2 cellular contexts compared by ENCODE assay signal in genomic region chr2:196143641-196144236, GRCh38.
TF ChIP-seq lines count a peak whose summit lies in the region.

No MANE protein-coding gene starts in this region.

TF ChIP-seq in SK-N-SH treated with all-trans-retinoic acid at 6 μM for 48 hours, 23 proteins besides CTCF, POLR2A, EP300 and RAD21 (continued from another document):
- TF ChIP-seq ZNF565 (CRISPR knock-in tag; conservative IDR thresholded peaks at IDR 0.05; ENCODE audit: low read depth) (no peak), ZNF8 (CRISPR knock-in tag; IDR thresholded peaks at IDR 0.05) (no peak), ZFP3 (CRISPR knock-in tag; IDR thresholded peaks at IDR 0.05) (no peak)
- TF ChIP-seq, protein P1, sequence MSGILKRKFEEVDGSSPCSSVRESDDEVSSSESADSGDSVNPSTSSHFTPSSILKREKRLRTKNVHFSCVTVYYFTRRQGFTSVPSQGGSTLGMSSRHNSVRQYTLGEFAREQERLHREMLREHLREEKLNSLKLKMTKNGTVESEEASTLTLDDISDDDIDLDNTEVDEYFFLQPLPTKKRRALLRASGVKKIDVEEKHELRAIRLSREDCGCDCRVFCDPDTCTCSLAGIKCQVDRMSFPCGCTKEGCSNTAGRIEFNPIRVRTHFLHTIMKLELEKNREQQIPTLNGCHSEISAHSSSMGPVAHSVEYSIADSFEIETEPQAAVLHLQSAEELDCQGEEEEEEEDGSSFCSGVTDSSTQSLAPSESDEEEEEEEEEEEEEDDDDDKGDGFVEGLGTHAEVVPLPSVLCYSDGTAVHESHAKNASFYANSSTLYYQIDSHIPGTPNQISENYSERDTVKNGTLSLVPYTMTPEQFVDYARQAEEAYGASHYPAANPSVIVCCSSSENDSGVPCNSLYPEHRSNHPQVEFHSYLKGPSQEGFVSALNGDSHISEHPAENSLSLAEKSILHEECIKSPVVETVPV (CRISPR knock-in tag; IDR thresholded peaks at IDR 0.05), result no peak

TF ChIP-seq in SK-N-SH, 30 proteins besides CTCF, POLR2A, EP300 and RAD21 (continued from another document):
- TF ChIP-seq USF2 (IDR thresholded peaks at IDR 0.05; ENCODE audit: borderline replicate concordance, low read depth, low read length) (no peak), FOSL2 (IDR thresholded peaks at IDR 0.05; ENCODE audit: borderline replicate concordance, low read depth) (no peak), SIN3A (IDR thresholded peaks at IDR 0.05; ENCODE audit: borderline replicate concordance, low read depth, low read length) (no peak), TAF1 (IDR thresholded peaks at IDR 0.05; ENCODE audit: borderline replicate concordance, low read depth, low read length) (no peak), NFIC (IDR thresholded peaks at IDR 0.05; ENCODE audit: borderline replicate concordance) (no peak), CHD2 (IDR thresholded peaks at IDR 0.05; ENCODE audit: low read length, partially characterized antibody) (no peak), JUND (IDR thresholded peaks at IDR 0.05) (no peak), TEAD4 (IDR thresholded peaks at IDR 0.05; ENCODE audit: borderline replicate concordance, insufficient read depth) (no peak), EZH2phosphoT487 (IDR thresholded peaks at IDR 0.05; ENCODE audit: borderline replicate concordance, low read depth) (no peak)
- TF ChIP-seq, protein P2, sequence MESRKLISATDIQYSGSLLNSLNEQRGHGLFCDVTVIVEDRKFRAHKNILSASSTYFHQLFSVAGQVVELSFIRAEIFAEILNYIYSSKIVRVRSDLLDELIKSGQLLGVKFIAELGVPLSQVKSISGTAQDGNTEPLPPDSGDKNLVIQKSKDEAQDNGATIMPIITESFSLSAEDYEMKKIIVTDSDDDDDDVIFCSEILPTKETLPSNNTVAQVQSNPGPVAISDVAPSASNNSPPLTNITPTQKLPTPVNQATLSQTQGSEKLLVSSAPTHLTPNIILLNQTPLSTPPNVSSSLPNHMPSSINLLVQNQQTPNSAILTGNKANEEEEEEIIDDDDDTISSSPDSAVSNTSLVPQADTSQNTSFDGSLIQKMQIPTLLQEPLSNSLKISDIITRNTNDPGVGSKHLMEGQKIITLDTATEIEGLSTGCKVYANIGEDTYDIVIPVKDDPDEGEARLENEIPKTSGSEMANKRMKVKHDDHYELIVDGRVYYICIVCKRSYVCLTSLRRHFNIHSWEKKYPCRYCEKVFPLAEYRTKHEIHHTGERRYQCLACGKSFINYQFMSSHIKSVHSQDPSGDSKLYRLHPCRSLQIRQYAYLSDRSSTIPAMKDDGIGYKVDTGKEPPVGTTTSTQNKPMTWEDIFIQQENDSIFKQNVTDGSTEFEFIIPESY (IDR thresholded peaks at IDR 0.05; ENCODE audit: borderline replicate concordance, low read depth), result no peak
